ENCODE assay signal across 1 cellular context in the genomic region with DNA sequence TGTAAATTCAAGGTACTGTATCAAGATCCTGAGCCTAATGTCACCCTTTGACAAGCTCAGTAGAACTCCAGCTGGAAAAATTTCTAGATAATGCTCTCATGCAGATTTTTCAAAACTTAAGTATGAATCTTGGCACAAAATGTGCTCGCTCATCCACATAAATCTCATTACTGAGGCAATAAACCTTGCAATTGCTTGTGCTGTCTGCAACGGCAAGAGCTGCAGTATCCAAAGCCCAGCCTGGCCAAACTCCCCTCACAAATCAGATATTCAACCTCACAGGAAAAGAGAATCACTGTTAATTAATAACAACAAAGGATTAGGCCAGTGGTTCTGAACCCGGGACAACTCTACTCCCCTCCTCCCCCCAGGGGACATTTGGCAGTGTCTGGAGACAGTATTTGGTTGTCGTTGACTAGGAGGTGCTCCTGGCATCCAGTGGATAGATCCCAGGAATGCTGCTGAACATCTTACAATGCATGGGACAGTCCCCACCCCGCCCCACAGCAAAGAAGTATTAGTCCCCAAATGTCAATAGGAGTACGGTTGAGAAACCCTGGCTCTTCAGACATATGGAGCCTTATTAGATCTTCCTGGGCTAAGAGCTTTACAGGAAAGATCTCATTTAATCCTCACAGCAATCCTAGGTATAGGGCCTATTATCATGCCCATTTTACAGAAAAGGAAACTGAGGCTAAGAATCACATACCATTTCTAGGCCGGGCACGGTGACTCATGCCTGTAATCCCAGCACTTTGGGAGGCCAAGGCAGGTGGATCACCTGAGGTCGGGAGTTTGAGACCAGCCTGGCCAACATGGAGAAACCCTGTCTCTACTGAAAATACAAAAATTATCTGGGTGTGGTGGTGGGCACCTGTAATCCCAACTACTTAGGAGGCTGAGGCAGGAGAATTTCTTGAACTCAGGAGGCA.
TF ChIP-seq lines count a peak whose summit lies in the region.

No MANE protein-coding gene starts in this region.

TF ChIP-seq in K562, 482 proteins besides CTCF, POLR2A, EP300 and RAD21 (continued from another document):
- TF ChIP-seq, protein P1, sequence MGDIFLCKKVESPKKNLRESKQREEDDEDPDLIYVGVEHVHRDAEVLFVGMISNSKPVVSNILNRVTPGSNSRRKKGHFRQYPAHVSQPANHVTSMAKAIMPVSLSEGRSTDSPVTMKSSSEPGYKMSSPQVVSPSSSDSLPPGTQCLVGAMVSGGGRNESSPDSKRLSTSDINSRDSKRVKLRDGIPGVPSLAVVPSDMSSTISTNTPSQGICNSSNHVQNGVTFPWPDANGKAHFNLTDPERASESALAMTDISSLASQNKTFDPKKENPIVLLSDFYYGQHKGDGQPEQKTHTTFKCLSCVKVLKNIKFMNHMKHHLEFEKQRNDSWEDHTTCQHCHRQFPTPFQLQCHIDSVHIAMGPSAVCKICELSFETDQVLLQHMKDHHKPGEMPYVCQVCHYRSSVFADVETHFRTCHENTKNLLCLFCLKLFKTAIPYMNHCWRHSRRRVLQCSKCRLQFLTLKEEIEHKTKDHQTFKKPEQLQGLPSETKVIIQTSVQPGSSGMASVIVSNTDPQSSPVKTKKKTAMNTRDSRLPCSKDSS (IDR thresholded peaks at IDR 0.05; ENCODE audit: low read depth, partially characterized antibody): no peak
- TF ChIP-seq ZNF76 (CRISPR knock-in tag; IDR thresholded peaks at IDR 0.05; ENCODE audit: borderline replicate concordance) (no peak), MAFK (IDR thresholded peaks at IDR 0.05; ENCODE audit: low read length) (no peak), ADNP (tag; IDR thresholded peaks at IDR 0.05) (0 out of 2 replicates have a peak, but pooled peaks have one; percentile 28), THRAP3 (IDR thresholded peaks at IDR 0.05; ENCODE audit: borderline replicate concordance) (no peak), BCOR (IDR thresholded peaks at IDR 0.05) (peak; percentile 57; the same call in 1 of the 2 replicates)
- TF ChIP-seq, protein P2, sequence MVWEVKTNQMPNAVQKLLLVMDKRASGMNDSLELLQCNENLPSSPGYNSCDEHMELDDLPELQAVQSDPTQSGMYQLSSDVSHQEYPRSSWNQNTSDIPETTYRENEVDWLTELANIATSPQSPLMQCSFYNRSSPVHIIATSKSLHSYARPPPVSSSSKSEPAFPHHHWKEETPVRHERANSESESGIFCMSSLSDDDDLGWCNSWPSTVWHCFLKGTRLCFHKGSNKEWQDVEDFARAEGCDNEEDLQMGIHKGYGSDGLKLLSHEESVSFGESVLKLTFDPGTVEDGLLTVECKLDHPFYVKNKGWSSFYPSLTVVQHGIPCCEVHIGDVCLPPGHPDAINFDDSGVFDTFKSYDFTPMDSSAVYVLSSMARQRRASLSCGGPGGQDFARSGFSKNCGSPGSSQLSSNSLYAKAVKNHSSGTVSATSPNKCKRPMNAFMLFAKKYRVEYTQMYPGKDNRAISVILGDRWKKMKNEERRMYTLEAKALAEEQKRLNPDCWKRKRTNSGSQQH (CRISPR knock-in tag; IDR thresholded peaks at IDR 0.05): no peak
